ENCODE assay signal across 1 cellular context in the genomic region with DNA sequence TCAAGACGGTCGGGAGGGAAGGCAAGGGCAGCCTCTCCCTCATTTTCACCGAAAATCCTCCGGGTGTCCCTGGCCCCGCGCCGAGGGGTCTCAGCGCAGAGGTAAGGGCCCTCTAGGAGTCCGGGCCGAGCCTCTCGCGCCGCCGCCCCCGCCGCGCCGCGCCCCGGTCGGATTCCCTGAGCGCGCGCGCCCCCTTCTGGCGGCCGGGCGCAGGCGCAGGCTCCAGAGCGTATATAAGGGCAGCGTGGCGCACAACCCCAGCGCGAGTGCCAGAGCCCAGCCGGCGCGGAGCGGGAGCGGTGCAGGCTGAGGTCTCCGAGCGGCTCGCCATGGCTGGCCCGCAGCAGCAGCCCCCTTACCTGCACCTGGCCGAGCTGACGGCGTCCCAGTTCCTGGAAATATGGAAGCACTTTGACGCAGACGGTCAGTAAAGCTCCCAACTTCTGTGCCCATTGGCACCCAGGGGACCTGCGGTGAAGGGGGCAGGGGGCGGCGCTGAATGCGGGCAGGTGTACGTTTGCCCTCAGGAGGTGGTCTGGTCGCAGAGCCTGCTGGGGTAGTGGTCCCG.
TF ChIP-seq lines count a peak whose summit lies in the region.

A gene with protein sequence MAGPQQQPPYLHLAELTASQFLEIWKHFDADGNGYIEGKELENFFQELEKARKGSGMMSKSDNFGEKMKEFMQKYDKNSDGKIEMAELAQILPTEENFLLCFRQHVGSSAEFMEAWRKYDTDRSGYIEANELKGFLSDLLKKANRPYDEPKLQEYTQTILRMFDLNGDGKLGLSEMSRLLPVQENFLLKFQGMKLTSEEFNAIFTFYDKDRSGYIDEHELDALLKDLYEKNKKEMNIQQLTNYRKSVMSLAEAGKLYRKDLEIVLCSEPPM (plus strand): TSS at position 260 of the 568 bp plus-strand sequence. CDS start 70 bp downstream, at position 330.

TF ChIP-seq in K562, 482 proteins besides CTCF, POLR2A, EP300 and RAD21 (continued from another document and continues in another):
- TF ChIP-seq, protein P1, sequence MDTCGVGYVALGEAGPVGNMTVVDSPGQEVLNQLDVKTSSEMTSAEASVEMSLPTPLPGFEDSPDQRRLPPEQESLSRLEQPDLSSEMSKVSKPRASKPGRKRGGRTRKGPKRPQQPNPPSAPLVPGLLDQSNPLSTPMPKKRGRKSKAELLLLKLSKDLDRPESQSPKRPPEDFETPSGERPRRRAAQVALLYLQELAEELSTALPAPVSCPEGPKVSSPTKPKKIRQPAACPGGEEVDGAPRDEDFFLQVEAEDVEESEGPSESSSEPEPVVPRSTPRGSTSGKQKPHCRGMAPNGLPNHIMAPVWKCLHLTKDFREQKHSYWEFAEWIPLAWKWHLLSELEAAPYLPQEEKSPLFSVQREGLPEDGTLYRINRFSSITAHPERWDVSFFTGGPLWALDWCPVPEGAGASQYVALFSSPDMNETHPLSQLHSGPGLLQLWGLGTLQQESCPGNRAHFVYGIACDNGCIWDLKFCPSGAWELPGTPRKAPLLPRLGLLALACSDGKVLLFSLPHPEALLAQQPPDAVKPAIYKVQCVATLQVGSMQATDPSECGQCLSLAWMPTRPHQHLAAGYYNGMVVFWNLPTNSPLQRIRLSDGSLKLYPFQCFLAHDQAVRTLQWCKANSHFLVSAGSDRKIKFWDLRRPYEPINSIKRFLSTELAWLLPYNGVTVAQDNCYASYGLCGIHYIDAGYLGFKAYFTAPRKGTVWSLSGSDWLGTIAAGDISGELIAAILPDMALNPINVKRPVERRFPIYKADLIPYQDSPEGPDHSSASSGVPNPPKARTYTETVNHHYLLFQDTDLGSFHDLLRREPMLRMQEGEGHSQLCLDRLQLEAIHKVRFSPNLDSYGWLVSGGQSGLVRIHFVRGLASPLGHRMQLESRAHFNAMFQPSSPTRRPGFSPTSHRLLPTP (IDR thresholded peaks at IDR 0.05; ENCODE audit: borderline replicate concordance, extremely low read depth, insufficient read length), result no peak
- TF ChIP-seq, protein P2, sequence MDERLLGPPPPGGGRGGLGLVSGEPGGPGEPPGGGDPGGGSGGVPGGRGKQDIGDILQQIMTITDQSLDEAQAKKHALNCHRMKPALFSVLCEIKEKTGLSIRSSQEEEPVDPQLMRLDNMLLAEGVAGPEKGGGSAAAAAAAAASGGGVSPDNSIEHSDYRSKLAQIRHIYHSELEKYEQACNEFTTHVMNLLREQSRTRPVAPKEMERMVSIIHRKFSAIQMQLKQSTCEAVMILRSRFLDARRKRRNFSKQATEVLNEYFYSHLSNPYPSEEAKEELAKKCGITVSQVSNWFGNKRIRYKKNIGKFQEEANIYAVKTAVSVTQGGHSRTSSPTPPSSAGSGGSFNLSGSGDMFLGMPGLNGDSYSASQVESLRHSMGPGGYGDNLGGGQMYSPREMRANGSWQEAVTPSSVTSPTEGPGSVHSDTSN (CRISPR knock-in tag; IDR thresholded peaks at IDR 0.05; ENCODE audit: low read depth), result no peak
- TF ChIP-seq, protein P2 (tag; conservative IDR thresholded peaks at IDR 0.05; ENCODE audit: low read depth), result no peak
- TF ChIP-seq NEUROD1 (IDR thresholded peaks at IDR 0.05; ENCODE audit: borderline replicate concordance, low read depth, low read length, partially characterized antibody), result no peak
- TF ChIP-seq NCOA6 (IDR thresholded peaks at IDR 0.05), result no peak
- TF ChIP-seq, protein P3, sequence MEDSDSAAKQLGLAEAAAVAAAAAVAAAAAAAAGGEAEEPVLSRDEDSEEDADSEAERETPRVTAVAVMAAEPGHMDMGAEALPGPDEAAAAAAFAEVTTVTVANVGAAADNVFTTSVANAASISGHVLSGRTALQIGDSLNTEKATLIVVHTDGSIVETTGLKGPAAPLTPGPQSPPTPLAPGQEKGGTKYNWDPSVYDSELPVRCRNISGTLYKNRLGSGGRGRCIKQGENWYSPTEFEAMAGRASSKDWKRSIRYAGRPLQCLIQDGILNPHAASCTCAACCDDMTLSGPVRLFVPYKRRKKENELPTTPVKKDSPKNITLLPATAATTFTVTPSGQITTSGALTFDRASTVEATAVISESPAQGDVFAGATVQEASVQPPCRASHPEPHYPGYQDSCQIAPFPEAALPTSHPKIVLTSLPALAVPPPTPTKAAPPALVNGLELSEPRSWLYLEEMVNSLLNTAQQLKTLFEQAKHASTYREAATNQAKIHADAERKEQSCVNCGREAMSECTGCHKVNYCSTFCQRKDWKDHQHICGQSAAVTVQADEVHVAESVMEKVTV (CRISPR knock-in tag; IDR thresholded peaks at IDR 0.05), result peak; percentile 27; the same call in 1 of the 2 replicates
- TF ChIP-seq MCM3 (IDR thresholded peaks at IDR 0.05), result no peak
- TF ChIP-seq CXXC5 (CRISPR knock-in tag; IDR thresholded peaks at IDR 0.05), result peak; percentile 41
- no peak for TF ChIP-seq HCFC1 (IDR thresholded peaks at IDR 0.05; ENCODE audit: low read depth, low read length)
- TF ChIP-seq YY1 (IDR thresholded peaks at IDR 0.05; ENCODE audit: borderline replicate concordance in 1 of 3, control insufficient read depth in 1 of 3, extremely low read depth in 1 of 3, insufficient read depth in 3 of 3, insufficient read length in 1 of 3, insufficient replicate concordance in 2 of 3, low read depth in 1 of 3, low read length in 2 of 3), result no peak
- peak; percentile 35 for TF ChIP-seq HMGN3 (IDR thresholded peaks at IDR 0.05; ENCODE audit: borderline replicate concordance, extremely low read depth, insufficient read length, low read depth, low read length)
- no peak for TF ChIP-seq TBL1XR1 (IDR thresholded peaks at IDR 0.05; ENCODE audit: low read length in 2 of 2)
- TF ChIP-seq FUS (optimal IDR thresholded peaks at IDR 0.05; ENCODE audit: low read depth, low read length), result no peak
- no peak for TF ChIP-seq HSF4 (CRISPR knock-in tag; IDR thresholded peaks at IDR 0.05; ENCODE audit: borderline replicate concordance)
- TF ChIP-seq, protein P4, sequence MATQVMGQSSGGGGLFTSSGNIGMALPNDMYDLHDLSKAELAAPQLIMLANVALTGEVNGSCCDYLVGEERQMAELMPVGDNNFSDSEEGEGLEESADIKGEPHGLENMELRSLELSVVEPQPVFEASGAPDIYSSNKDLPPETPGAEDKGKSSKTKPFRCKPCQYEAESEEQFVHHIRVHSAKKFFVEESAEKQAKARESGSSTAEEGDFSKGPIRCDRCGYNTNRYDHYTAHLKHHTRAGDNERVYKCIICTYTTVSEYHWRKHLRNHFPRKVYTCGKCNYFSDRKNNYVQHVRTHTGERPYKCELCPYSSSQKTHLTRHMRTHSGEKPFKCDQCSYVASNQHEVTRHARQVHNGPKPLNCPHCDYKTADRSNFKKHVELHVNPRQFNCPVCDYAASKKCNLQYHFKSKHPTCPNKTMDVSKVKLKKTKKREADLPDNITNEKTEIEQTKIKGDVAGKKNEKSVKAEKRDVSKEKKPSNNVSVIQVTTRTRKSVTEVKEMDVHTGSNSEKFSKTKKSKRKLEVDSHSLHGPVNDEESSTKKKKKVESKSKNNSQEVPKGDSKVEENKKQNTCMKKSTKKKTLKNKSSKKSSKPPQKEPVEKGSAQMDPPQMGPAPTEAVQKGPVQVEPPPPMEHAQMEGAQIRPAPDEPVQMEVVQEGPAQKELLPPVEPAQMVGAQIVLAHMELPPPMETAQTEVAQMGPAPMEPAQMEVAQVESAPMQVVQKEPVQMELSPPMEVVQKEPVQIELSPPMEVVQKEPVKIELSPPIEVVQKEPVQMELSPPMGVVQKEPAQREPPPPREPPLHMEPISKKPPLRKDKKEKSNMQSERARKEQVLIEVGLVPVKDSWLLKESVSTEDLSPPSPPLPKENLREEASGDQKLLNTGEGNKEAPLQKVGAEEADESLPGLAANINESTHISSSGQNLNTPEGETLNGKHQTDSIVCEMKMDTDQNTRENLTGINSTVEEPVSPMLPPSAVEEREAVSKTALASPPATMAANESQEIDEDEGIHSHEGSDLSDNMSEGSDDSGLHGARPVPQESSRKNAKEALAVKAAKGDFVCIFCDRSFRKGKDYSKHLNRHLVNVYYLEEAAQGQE (CRISPR knock-in tag; IDR thresholded peaks at IDR 0.05; ENCODE audit: low read depth), result peak; percentile 30; the same call in 1 of the 2 replicates
- no peak for TF ChIP-seq SIN3B (IDR thresholded peaks at IDR 0.05; ENCODE audit: low read depth)
- 0 out of 2 replicates have a peak, but pooled peaks have one; percentile 30 for TF ChIP-seq MYC (IDR thresholded peaks at IDR 0.05; ENCODE audit: low read depth, low read length)
- TF ChIP-seq MYC (CRISPR knock-in tag; IDR thresholded peaks at IDR 0.05; ENCODE audit: borderline replicate concordance, low read depth), result no peak
- TF ChIP-seq NRF1 (conservative IDR thresholded peaks at IDR 0.05 in 1 of 2, IDR thresholded peaks at IDR 0.05 in 1 of 2), result peak; percentile 61 to 65; a peak in 3 of 4 replicates
- TF ChIP-seq, protein P5, sequence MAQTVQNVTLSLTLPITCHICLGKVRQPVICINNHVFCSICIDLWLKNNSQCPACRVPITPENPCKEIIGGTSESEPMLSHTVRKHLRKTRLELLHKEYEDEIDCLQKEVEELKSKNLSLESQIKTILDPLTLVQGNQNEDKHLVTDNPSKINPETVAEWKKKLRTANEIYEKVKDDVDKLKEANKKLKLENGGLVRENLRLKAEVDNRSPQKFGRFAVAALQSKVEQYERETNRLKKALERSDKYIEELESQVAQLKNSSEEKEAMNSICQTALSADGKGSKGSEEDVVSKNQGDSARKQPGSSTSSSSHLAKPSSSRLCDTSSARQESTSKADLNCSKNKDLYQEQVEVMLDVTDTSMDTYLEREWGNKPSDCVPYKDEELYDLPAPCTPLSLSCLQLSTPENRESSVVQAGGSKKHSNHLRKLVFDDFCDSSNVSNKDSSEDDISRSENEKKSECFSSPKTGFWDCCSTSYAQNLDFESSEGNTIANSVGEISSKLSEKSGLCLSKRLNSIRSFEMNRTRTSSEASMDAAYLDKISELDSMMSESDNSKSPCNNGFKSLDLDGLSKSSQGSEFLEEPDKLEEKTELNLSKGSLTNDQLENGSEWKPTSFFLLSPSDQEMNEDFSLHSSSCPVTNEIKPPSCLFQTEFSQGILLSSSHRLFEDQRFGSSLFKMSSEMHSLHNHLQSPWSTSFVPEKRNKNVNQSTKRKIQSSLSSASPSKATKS (CRISPR knock-in tag; IDR thresholded peaks at IDR 0.05), result no peak
- TF ChIP-seq MXI1 (IDR thresholded peaks at IDR 0.05; ENCODE audit: low read depth, low read length), result no peak
- TF ChIP-seq XRCC4 (IDR thresholded peaks at IDR 0.05; ENCODE audit: extremely low read depth, insufficient read depth, insufficient read length), result no peak
- no peak for TF ChIP-seq SRSF1 (IDR thresholded peaks at IDR 0.05; ENCODE audit: low read depth, low read length)
- TF ChIP-seq, protein P6, sequence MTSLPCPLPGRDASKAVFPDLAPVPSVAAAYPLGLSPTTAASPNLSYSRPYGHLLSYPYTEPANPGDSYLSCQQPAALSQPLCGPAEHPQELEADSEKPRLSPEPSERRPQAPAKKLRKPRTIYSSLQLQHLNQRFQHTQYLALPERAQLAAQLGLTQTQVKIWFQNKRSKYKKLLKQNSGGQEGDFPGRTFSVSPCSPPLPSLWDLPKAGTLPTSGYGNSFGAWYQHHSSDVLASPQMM (CRISPR knock-in tag; IDR thresholded peaks at IDR 0.05), result no peak
- TF ChIP-seq MAFK (IDR thresholded peaks at IDR 0.05; ENCODE audit: low read length), result no peak
- peak; percentile 94 for TF ChIP-seq RB1 (IDR thresholded peaks at IDR 0.05; ENCODE audit: low read depth)
- TF ChIP-seq TBP (optimal IDR thresholded peaks at IDR 0.05; ENCODE audit: low read depth, low read length), result peak; percentile 24
- no peak for TF ChIP-seq ZNF644 (tag; IDR thresholded peaks at IDR 0.05; ENCODE audit: low read depth)
- TF ChIP-seq STAG1 (CRISPR knock-in tag; IDR thresholded peaks at IDR 0.05; ENCODE audit: borderline replicate concordance), result peak; percentile 64; the same call in 1 of the 2 replicates
- TF ChIP-seq SMC3 (conservative IDR thresholded peaks at IDR 0.05; ENCODE audit: insufficient read depth, low read depth, low read length), result peak; percentile 89
- TF ChIP-seq, protein P7, sequence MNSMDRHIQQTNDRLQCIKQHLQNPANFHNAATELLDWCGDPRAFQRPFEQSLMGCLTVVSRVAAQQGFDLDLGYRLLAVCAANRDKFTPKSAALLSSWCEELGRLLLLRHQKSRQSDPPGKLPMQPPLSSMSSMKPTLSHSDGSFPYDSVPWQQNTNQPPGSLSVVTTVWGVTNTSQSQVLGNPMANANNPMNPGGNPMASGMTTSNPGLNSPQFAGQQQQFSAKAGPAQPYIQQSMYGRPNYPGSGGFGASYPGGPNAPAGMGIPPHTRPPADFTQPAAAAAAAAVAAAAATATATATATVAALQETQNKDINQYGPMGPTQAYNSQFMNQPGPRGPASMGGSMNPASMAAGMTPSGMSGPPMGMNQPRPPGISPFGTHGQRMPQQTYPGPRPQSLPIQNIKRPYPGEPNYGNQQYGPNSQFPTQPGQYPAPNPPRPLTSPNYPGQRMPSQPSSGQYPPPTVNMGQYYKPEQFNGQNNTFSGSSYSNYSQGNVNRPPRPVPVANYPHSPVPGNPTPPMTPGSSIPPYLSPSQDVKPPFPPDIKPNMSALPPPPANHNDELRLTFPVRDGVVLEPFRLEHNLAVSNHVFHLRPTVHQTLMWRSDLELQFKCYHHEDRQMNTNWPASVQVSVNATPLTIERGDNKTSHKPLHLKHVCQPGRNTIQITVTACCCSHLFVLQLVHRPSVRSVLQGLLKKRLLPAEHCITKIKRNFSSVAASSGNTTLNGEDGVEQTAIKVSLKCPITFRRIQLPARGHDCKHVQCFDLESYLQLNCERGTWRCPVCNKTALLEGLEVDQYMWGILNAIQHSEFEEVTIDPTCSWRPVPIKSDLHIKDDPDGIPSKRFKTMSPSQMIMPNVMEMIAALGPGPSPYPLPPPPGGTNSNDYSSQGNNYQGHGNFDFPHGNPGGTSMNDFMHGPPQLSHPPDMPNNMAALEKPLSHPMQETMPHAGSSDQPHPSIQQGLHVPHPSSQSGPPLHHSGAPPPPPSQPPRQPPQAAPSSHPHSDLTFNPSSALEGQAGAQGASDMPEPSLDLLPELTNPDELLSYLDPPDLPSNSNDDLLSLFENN (IDR thresholded peaks at IDR 0.05; ENCODE audit: low read depth in 2 of 2, low read length in 2 of 2), result 0 out of 4 replicates have a peak, but pooled peaks of 1 of the 2 experiments have one; percentile 33
- no peak for TF ChIP-seq FOXA1 (IDR thresholded peaks at IDR 0.05; ENCODE audit: borderline replicate concordance)
- TF ChIP-seq ZNF124 (CRISPR knock-in tag; IDR thresholded peaks at IDR 0.05), result no peak
- TF ChIP-seq, protein P8, sequence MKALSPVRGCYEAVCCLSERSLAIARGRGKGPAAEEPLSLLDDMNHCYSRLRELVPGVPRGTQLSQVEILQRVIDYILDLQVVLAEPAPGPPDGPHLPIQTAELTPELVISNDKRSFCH (CRISPR knock-in tag; IDR thresholded peaks at IDR 0.05), result no peak
- TF ChIP-seq, protein P8 (tag; IDR thresholded peaks at IDR 0.05), result no peak
- TF ChIP-seq MTA2 (IDR thresholded peaks at IDR 0.05; ENCODE audit: low read depth), result no peak
- no peak for TF ChIP-seq ETS2 (tag; IDR thresholded peaks at IDR 0.05; ENCODE audit: borderline replicate concordance, poor library complexity, severe bottlenecking)
- TF ChIP-seq TRIM24 (IDR thresholded peaks at IDR 0.05), result no peak
- no peak for TF ChIP-seq HNRNPUL1 (IDR thresholded peaks at IDR 0.05; ENCODE audit: low read length)
- TF ChIP-seq LCOR (CRISPR knock-in tag; IDR thresholded peaks at IDR 0.05), result no peak
- TF ChIP-seq POLR2H (tag; IDR thresholded peaks at IDR 0.05; ENCODE audit: low read depth), result no peak
